In genomic region chr11:74418509-74418895, GRCh38 we compare ENCODE assay signal across 9 cellular contexts. TPM values are rescaled to one million over a fixed set of nuclear protein-coding genes. Genes with fewer than 3 reads are reported as not detected.
DNase-seq lines count a peak whose midpoint lies in the region; ATAC-seq, FAIRE-seq and TF ChIP-seq lines count a peak whose summit lies in the region.
"Had no signal": no experiment of that assay in that cellular context is flagged by ENCODE, and none has a peak within 500 bp of the region (broad histone marks: within the 10 kb centered on the region; RNA-seq: fewer than 3 reads in every experiment).

No MANE protein-coding gene starts in this region.

- H3K4me1 ChIP-seq in A549, result peaks cover 26% of the 10 kb centered on the region

- ATAC-seq in A549 (peak in 1 of 2 experiments; percentile 79; a peak in 3 of 6 replicates), HG02571 (IDR thresholded peaks at IDR 0.05; ENCODE audit: unreplicated experiment) (no peak), GM18520 (IDR thresholded peaks at IDR 0.05; ENCODE audit: unreplicated experiment) (no peak), GM18511 (IDR thresholded peaks at IDR 0.05; ENCODE audit: unreplicated experiment) (no peak)

- H3K9me3 Mint-ChIP-seq in activated naive CD8-positive, alpha-beta T cell (ENCODE audit: low read depth), result no peaks in the 10 kb centered on the region
- no peaks in the 10 kb centered on the region for H3K9me3 Mint-ChIP-seq in activated CD4-positive, alpha-beta memory T cell treated with anti-CD3 and anti-CD28 coated beads, Interleukin-2, amount 10 ng/mL, durations not matched to agents 7 days and 5 days

- H3K4me2 ChIP-seq in A549, result peak overlapping the region; percentile 66

- H3K36me3 Mint-ChIP-seq in activated naive CD8-positive, alpha-beta T cell, result no peaks in the 10 kb centered on the region
- no peaks in the 10 kb centered on the region for H3K36me3 Mint-ChIP-seq in activated CD4-positive, alpha-beta memory T cell treated with anti-CD3 and anti-CD28 coated beads, Interleukin-2, amount 10 ng/mL, durations not matched to agents 7 days and 5 days (ENCODE audit: low read depth)

- H3K4me1 Mint-ChIP-seq in activated naive CD8-positive, alpha-beta T cell (ENCODE audit: low read depth), result peaks cover 27% of the 10 kb centered on the region
- peaks cover 5% of the 10 kb centered on the region for H3K4me1 Mint-ChIP-seq in activated CD4-positive, alpha-beta memory T cell treated with anti-CD3 and anti-CD28 coated beads, Interleukin-2, amount 10 ng/mL, durations not matched to agents 7 days and 5 days

- TF ChIP-seq EP300 in A549 (IDR thresholded peaks at IDR 0.05), result peak; percentile 41 to 42; a peak in 2 of 5 replicates

- peak overlapping the region; percentile 90 for H3K27ac Mint-ChIP-seq in activated naive CD8-positive, alpha-beta T cell
- H3K27ac Mint-ChIP-seq in activated CD4-positive, alpha-beta memory T cell treated with anti-CD3 and anti-CD28 coated beads, Interleukin-2, amount 10 ng/mL, durations not matched to agents 7 days and 5 days, result no peak overlapping the region

- FAIRE-seq in A549 (lab: Jason Lieb, UNC) (peak; percentile 82), islet of Langerhans (lab: Jason Lieb, UNC) (peak; percentile 84)

- peak overlapping the region; percentile 44 for H3K4me3 Mint-ChIP-seq in activated naive CD8-positive, alpha-beta T cell
- no peak overlapping the region for H3K4me3 Mint-ChIP-seq in activated CD4-positive, alpha-beta memory T cell treated with anti-CD3 and anti-CD28 coated beads, Interleukin-2, amount 10 ng/mL, durations not matched to agents 7 days and 5 days

- TF ChIP-seq RAD21 in A549 (conservative IDR thresholded peaks at IDR 0.05 in 1 of 2, IDR thresholded peaks at IDR 0.05 in 1 of 2), result no peak; a peak in 1 of 5 replicates

- no peak for TF ChIP-seq CTCF in A549 (IDR thresholded peaks at IDR 0.05)

- CTCF ChIA-PET in A549 (lab: Yijun Ruan, JAX), result interaction anchor here (0.8 to 2.0 kb wide), 7 partner anchors 14 to 163 kb away, joined by 3 to 7 read pairs (median 4); no protein-coding TSS in a partner anchor
- CTCF ChIA-PET in activated CD4-positive, alpha-beta memory T cell treated with anti-CD3 and anti-CD28 coated beads, Interleukin-2, amount 10 ng/mL, durations not matched to agents 7 days and 5 days (lab: Charles Lee), result interaction anchor here (1.5 to 1.9 kb wide), 3 partner anchors 28 to 30 kb away, joined by 4 to 6 read pairs (median 5); no protein-coding TSS in a partner anchor

- H3K4me3 ChIP-seq in A549, result no peak overlapping the region

- POLR2A ChIA-PET in A549 (lab: Yijun Ruan, JAX), result interaction anchor here (1.3 kb wide), 1 partner anchor 20 kb away, joined by 3 read pairs; the partner anchor contains the start of gene PGM2L1
- POLR2A ChIA-PET in activated CD4-positive, alpha-beta memory T cell treated with anti-CD3 and anti-CD28 coated beads, Interleukin-2, amount 10 ng/mL, durations not matched to agents 7 days and 5 days (lab: Charles Lee), result interaction anchor here (1.3 kb wide), 1 partner anchor 20 kb away, joined by 3 read pairs; the partner anchor contains the start of gene PGM2L1

- DNase-seq in A549 (ENCODE audit: low read depth in 1 of 2, low spot score in 1 of 2) (peak; percentile 64), HS-5 (ENCODE audit: low read depth) (peak; percentile 60)
- DNase-seq in activated CD4-positive, alpha-beta memory T cell treated with anti-CD3 and anti-CD28 coated beads, Interleukin-2, amount 10 ng/mL, durations not matched to agents 7 days and 5 days, result no peak
- DNase-seq: activated CD4-positive, CD25-positive, alpha-beta regulatory T cell treated with anti-CD3 and anti-CD28 coated beads, Interleukin-2, amount 50 U/mL, for 72 hours had no signal

- WGBS in A549 (ENCODE audit: missing lambda C conversion rate), result 6% methylated on average over 1 of the region's 1 CpG

- peak overlapping the region; percentile 72 to 83 for H3K27ac ChIP-seq in A549

- no peak for TF ChIP-seq POLR2A in A549 (IDR thresholded peaks at IDR 0.05; ENCODE audit: low read length)

- H3K9me3 ChIP-seq in A549, result no peaks in the 10 kb centered on the region

- no peaks in the 10 kb centered on the region for H3K27me3 Mint-ChIP-seq in activated naive CD8-positive, alpha-beta T cell
- H3K27me3 Mint-ChIP-seq in activated CD4-positive, alpha-beta memory T cell treated with anti-CD3 and anti-CD28 coated beads, Interleukin-2, amount 10 ng/mL, durations not matched to agents 7 days and 5 days, result peaks cover 1% of the 10 kb centered on the region

TF ChIP-seq in A549, 52 proteins besides CTCF, POLR2A, EP300 and RAD21:
- TF ChIP-seq FOSL2 (IDR thresholded peaks at IDR 0.05) (peak; percentile 96), FOSL2 (CRISPR knock-in tag; IDR thresholded peaks at IDR 0.05) (peak; percentile 97), TP53 (CRISPR knock-in tag; IDR thresholded peaks at IDR 0.05) (no peak), SMC3 (IDR thresholded peaks at IDR 0.05) (peak; percentile 21; the same call in 1 of the 3 replicates), JUN (IDR thresholded peaks at IDR 0.05) (peak; percentile 42 to 87; a peak in 3 of 5 replicates), CEBPB (IDR thresholded peaks at IDR 0.05) (peak; percentile 54 to 60; a peak in 2 of 4 replicates), GATA3 (IDR thresholded peaks at IDR 0.05; ENCODE audit: borderline replicate concordance) (peak; percentile 58; the same call in 1 of the 2 replicates), JUNB (IDR thresholded peaks at IDR 0.05) (peak; percentile 95), MAX (IDR thresholded peaks at IDR 0.05) (peak; percentile 37; the same call in 1 of the 2 replicates), KDM1A (IDR thresholded peaks at IDR 0.05; ENCODE audit: low read depth) (no peak)

RNA-seq across cellular contexts. Expression of gene PGM2L1, which starts 20.3 kb away (rescaled TPM):
- polyA plus RNA-seq in A549 (2011; rRNA removed), result 17.6 and 21.8 TPM in 2 replicates
- polyA plus RNA-seq in A549 (2012; cell fraction: cytosol; rRNA removed), result 2.9 and 5.6 TPM in 2 replicates
- 3.6 and 7.2 TPM in 2 replicates for polyA plus RNA-seq in A549 (2012; cell fraction: nucleus; rRNA removed)
- 15.4 to 24.9 TPM (median 23.5 TPM) in 3 replicates for polyA plus RNA-seq in A549 (2017; fragmentation: RNase III; extraction: RNeasy Plus Mini Kit Qiagen cat#74134 plus additional on column Dnase treatment)
- 11.4 and 12.2 TPM in 2 replicates for polyA minus RNA-seq in A549 (2011; rRNA and poly(A)+ RNA removed)
- 1 to 10 TPM; 8.7 to 9.3 TPM for total RNA-seq in activated CD4-positive, alpha-beta memory T cell treated with anti-CD3 and anti-CD28 coated beads, Interleukin-2, amount 10 ng/mL, durations not matched to agents 7 days and 5 days

RNA-seq across cellular contexts. Expression of gene KCNE3, which starts 48.8 kb away (rescaled TPM):
- polyA plus RNA-seq in A549 (2011; rRNA removed) (0.56 and 0.70 TPM in 2 replicates), A549 (2017; fragmentation: RNase III; extraction: RNeasy Plus Mini Kit Qiagen cat#74134 plus additional on column Dnase treatment) (0.20 to 0.34 TPM (median 0.23 TPM) in 3 replicates)
- 0.03 and 0.05 TPM in 2 replicates for polyA plus RNA-seq in A549 (2012; cell fraction: cytosol; rRNA removed)
- not detected in 2 replicates for polyA plus RNA-seq in A549 (2012; cell fraction: nucleus; rRNA removed)
- polyA minus RNA-seq in A549 (2011; rRNA and poly(A)+ RNA removed), result 0.41 and 0.78 TPM in 2 replicates
- not detected for total RNA-seq in activated CD4-positive, alpha-beta memory T cell treated with anti-CD3 and anti-CD28 coated beads, Interleukin-2, amount 10 ng/mL, durations not matched to agents 7 days and 5 days
